ENCODE assay signal across 15 cellular contexts in the genomic region with DNA sequence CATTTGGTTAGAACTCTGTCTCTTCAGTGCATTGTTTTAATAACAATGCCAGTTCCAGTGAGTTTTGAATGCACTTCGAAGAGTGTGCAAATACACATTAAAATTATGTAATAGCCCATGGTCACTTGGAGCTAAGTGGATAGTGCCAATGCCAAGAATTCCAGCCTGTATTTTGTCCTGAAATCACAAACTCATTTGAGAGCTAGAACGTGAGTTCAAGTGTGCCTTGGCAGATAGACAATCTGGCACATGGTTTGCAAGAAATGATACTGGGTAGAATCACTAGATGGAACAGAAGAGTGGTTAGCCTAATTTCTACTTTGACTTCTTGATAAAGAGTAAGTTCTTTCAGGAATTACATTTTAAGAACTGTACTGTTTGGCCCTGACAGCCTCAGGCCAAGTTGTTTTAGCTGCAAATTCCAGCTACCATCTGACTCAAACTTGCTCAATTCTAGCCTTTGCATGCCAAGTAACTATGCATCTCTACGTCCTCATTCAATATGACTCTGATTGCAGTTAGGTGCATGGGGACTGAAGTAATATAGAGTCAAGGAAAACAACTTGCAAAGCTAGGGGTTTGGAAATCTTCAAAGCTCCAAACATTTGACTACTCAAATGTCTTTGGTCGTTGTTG.
"Had no signal": no experiment of that assay in that cellular context is flagged by ENCODE, and none has a peak within 500 bp of the region (broad histone marks: within the 10 kb centered on the region; RNA-seq: fewer than 3 reads in every experiment).

No MANE protein-coding gene starts in this region.

- H3K4me1 ChIP-seq: adrenal gland, body of pancreas, spleen, testis had no signal

- H3K27ac ChIP-seq: adrenal gland, body of pancreas, coronary artery, ovary, spleen, testis had no signal

- H3K9me3 ChIP-seq: body of pancreas, ovary, testis had no signal

- H3K27me3 ChIP-seq: adrenal gland, body of pancreas, ovary, spleen, testis had no signal

- DNase-seq: activated CD4-positive, alpha-beta memory T cell treated with anti-CD3 and anti-CD28 coated beads, Interleukin-2, amount 10 ng/mL, durations not matched to agents 7 days and 5 days; activated CD4-positive, alpha-beta T cell treated with anti-CD3 and anti-CD28 coated beads for 36 hours; activated effector memory CD4-positive, alpha-beta T cell treated with anti-CD3 and anti-CD28 coated beads, Interleukin-2, amount 50 U/mL, for 16 hours; activated T-cell treated with anti-CD3 and anti-CD28 coated beads, Interleukin-2, amount 50 U/mL, for 4 hours; adrenal gland; body of pancreas; islet precursor cell; naive B cell; ovary; spleen; T-helper 17 cell; testis had no signal

- H3K36me3 ChIP-seq: adrenal gland, ovary, spleen had no signal

- ATAC-seq: activated CD4-positive, alpha-beta T cell treated with anti-CD3 and anti-CD28 coated beads for 36 hours; activated T-cell treated with anti-CD3 and anti-CD28 coated beads, Interleukin-2, amount 50 U/mL, for 4 hours; body of pancreas; left lobe of liver; sciatic nerve; T-helper 17 cell had no signal

- H3K4me3 ChIP-seq: adrenal gland, body of pancreas, coronary artery, ovary, spleen, testis had no signal
